ENCODE assay signal across 10 cellular contexts in the genomic region with DNA sequence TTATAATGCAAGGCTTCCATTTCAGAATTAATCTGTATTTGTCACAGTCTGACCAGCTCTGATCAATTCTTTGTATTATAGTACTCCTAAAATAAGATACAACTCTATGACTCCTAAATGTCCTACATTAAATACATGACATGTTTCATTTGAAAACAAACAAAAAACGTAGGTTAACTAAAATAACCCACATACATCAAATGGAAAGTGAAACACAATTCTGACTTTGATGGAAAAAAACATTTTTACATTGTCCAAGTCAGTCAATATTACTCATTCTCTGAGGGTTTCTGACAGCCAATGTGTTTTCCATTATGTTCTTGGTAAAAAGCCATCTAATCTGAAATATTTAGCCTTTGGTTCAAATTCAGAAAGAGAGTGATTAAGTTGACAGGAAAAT. TPM values are rescaled to one million over a fixed set of nuclear protein-coding genes. Genes with fewer than 3 reads are reported as not detected.
DNase-seq lines count a peak whose midpoint lies in the region; TF ChIP-seq lines count a peak whose summit lies in the region.
"Had no signal": no experiment of that assay in that cellular context is flagged by ENCODE, and none has a peak within 500 bp of the region (broad histone marks: within the 10 kb centered on the region; RNA-seq: fewer than 3 reads in every experiment).

No MANE protein-coding gene starts in this region.

- H3K27me3 ChIP-seq in MM.1S (replicated peaks; ENCODE audit: insufficient read depth, low read length) (no peaks in the 10 kb centered on the region), MG63 (no peaks in the 10 kb centered on the region)

- no peak for TF ChIP-seq CTCF in GM20000 (IDR thresholded peaks at IDR 0.05; ENCODE audit: extremely low read depth, missing control alignments)
- no peak for TF ChIP-seq CTCF in MM.1S (IDR thresholded peaks at IDR 0.05; ENCODE audit: low read length)

- no peak overlapping the region for H2AFZ ChIP-seq in MM.1S (ENCODE audit: low read length)

- H3K9me2 ChIP-seq in MM.1S (replicated peaks; ENCODE audit: insufficient read depth, low read length): no peaks in the 10 kb centered on the region

- H3K79me2 ChIP-seq in MM.1S (ENCODE audit: low read length): peaks cover 87% of the 10 kb centered on the region

- H3F3A ChIP-seq in MM.1S (ENCODE audit: insufficient read depth, low read length): peaks cover 9% of the 10 kb centered on the region; the same call in 1 of the 2 replicates

- H3K4me3 ChIP-seq in MM.1S (ENCODE audit: low read length) (no peak overlapping the region), MG63 (no peak overlapping the region)

- H3K4me1 ChIP-seq in MM.1S (ENCODE audit: low read length): peaks cover 12% of the 10 kb centered on the region; the same call in 1 of the 2 replicates

- H3K9me3 ChIP-seq in MM.1S (replicated peaks; ENCODE audit: insufficient read depth, low read length) (no peaks in the 10 kb centered on the region), MG63 (no peaks in the 10 kb centered on the region)

- 0 out of 2 replicates have a peak, but pooled peaks cover 3% of the 10 kb centered on the region for H4K20me1 ChIP-seq in MM.1S (ENCODE audit: insufficient read depth, low read length)

- peak overlapping the region; percentile 47; the same call in 1 of the 2 replicates for H3K4me2 ChIP-seq in MM.1S (ENCODE audit: low read depth, low read length)

- H3K27ac ChIP-seq in MM.1S (ENCODE audit: low read length): peak overlapping the region; percentile 34; the same call in 1 of the 2 replicates

- peak; percentile 28 for DNase-seq in GM03348 (ENCODE audit: low spot score)
- DNase-seq in GM20000 (ENCODE audit: low spot score): peak; percentile 29
- DNase-seq in MM.1S: peak; percentile 42
- DNase-seq in fibroblast of peridontal ligament (ENCODE audit: extremely low read depth): peak; percentile 63
- no peak for DNase-seq in HCEC 1CT
- DNase-seq in germinal center (ENCODE audit: low spot score): no peak
- DNase-seq in NK-92 treated with Interleukin-12 subunit alpha and Interleukin-12 subunit beta, amount 100 ng/mL, for 24 hours (lab: John Stamatoyannopoulos, UW): no peak
- no peak for DNase-seq in MG63
- DNase-seq: COR-L47, NCI-H1694 treated with DMSO at 0.1 percent for 48 hours had no signal

- no peak overlapping the region for H3K9ac ChIP-seq in MM.1S (ENCODE audit: low read length)

- H3K36me3 ChIP-seq in MM.1S (replicated peaks; ENCODE audit: insufficient read depth, low read length): no peaks in the 10 kb centered on the region
- H3K36me3 ChIP-seq in MG63: peaks cover 6% of the 10 kb centered on the region

RNA-seq across cellular contexts. Expression of gene HMGCS1, which starts 8.7 kb away (rescaled TPM):
- 19.5 and 22.1 TPM in 2 replicates for total RNA-seq in MG63 (2014; rRNA removed; shearing (Covaris generic); ENCODE audit: low replicate concordance)

Comparison
In these comparisons a context has a peak if more than half of its experiments do, and no peak if none do; other contexts are left out.
1. DNase-seq: peak in GM03348 (single experiment), GM20000 (single experiment), MM.1S (single experiment) and fibroblast of peridontal ligament (single experiment); none in HCEC 1CT (single experiment), germinal center (single experiment), NK-92 treated with Interleukin-12 subunit alpha and Interleukin-12 subunit beta, amount 100 ng/mL, for 24 hours (single experiment) and MG63 (single experiment).